Comparison of ENCODE assay signal across 8 cellular contexts in the genomic region with DNA sequence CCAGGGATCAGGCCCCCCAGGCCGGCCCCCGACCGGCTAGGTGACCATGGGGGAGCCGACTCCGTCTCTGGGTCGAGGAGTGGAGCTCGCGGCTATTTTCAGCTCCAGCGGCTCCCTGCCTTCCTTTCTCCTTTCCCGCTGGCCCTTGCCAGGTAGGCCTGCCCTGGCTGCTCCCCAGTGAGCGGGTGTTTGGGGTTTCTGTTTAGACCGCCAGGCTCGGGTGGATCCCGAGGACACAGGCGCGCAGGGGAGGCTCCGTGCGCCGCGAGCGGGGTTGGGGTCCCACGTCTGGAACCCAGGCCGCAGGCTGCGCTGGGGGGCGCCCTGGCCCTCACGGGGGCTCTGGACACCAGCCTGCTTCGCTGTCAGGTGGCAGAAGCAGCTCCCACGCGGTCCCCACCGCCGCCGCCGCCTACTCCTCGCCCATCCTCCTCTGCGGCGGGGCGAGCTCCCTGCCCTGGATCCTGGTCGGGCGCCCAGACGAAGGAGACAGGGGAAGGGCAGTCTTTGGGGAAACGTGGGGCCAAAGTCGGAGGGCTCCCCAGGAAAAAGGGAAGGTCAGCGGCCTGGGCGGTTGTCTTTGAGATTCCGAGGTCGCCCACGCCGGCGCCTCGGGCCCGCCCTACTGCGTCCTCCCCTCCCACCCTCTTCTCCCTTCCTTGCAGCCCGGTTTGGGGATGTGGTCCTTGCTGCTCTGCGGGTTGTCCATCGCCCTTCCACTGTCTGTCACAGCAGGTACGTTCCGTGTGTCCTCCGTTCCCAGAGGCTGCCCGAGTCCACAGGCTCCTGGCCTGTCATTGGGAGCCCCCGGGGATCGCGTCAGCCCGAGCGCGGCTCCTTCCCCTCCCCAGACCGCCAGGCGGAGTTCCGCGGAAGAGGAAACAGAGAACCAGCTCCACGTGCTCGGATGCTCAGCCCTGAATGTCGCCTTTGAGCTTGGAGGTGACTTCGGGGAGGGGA. TPM values are rescaled to one million over a fixed set of nuclear protein-coding genes. Genes with fewer than 3 reads are reported as not detected.
DNase-seq lines count a peak whose midpoint lies in the region; ATAC-seq and TF ChIP-seq lines count a peak whose summit lies in the region.

No MANE protein-coding gene starts in this region.

- peak overlapping the region; percentile 4 for H3K27ac Mint-ChIP-seq in T-helper 17 cell
- no peak overlapping the region for H3K27ac Mint-ChIP-seq in brain

- ATAC-seq in T-helper 17 cell (peak; percentile 93), GM21526 (IDR thresholded peaks at IDR 0.05; ENCODE audit: low FRiP score, unreplicated experiment) (no peak)

- no peaks in the 10 kb centered on the region for H3K27me3 ChIP-seq in kidney epithelial cell (ENCODE audit: control insufficient read depth, insufficient read depth, low read length)

- H3K36me3 Mint-ChIP-seq in T-helper 17 cell (ENCODE audit: low read depth) (peaks cover 3% of the 10 kb centered on the region), brain (no peaks in the 10 kb centered on the region)

- peak overlapping the region; percentile 87 for H3K4me3 Mint-ChIP-seq in T-helper 17 cell
- peak overlapping the region; percentile 67 to 88 (median 81) for H3K4me3 Mint-ChIP-seq in brain

- no peaks in the 10 kb centered on the region for H3K9me3 ChIP-seq in T-helper 17 cell (ENCODE audit: control insufficient read depth, low read length, poor library complexity, severe bottlenecking)

- H3K27me3 Mint-ChIP-seq in T-helper 17 cell (peaks cover 3% of the 10 kb centered on the region), brain (peaks cover 47% of the 10 kb centered on the region)

- H3K9me3 Mint-ChIP-seq in brain = peaks cover 0 to 4% (median 0%) of the 10 kb centered on the region in 5 experiments

- peak overlapping the region; percentile 37 for H3K4me3 ChIP-seq in kidney epithelial cell (ENCODE audit: low read depth, low read length)

- TF ChIP-seq CTCF in AG09319 (IDR thresholded peaks at IDR 0.05; ENCODE audit: low read depth, low read length) (peak; percentile 47), brain (conservative IDR thresholded peaks at IDR 0.05) (peak in 1 of 2 experiments; percentile 18), kidney epithelial cell (IDR thresholded peaks at IDR 0.05; ENCODE audit: insufficient read depth, low read length, poor library complexity, severe bottlenecking) (peak; percentile 36)

- H3K36me3 ChIP-seq in kidney epithelial cell (ENCODE audit: control insufficient read depth, insufficient read depth, low read length) = no peaks in the 10 kb centered on the region

- H3K4me1 Mint-ChIP-seq in T-helper 17 cell (peaks cover 7% of the 10 kb centered on the region), brain (peaks cover 4% of the 10 kb centered on the region)

- DNase-seq in AG09319 (ENCODE audit: extremely low read depth, low read depth) (no peak), T-helper 17 cell (peak; percentile 30 to 38 (median 32)), kidney epithelial cell (ENCODE audit: low read depth) (no peak), islet precursor cell (no peak), SKM-1 (lab: John Stamatoyannopoulos, UW; ENCODE audit: unreplicated experiment) (no peak)
- DNase-seq in stimulated activated CD4-positive, alpha-beta T cell treated with anti-CD3 and anti-CD28 coated beads, Interleukin-12 subunit alpha, Interleukin-12 subunit beta, amount 100 ng/mL, for 24 hours (ENCODE audit: low read depth in 2 of 2) = peak; percentile 33 to 51

RNA-seq across cellular contexts. Expression of gene IL1RL2, which starts 0.6 kb away (rescaled TPM):
- total RNA-seq in T-helper 17 cell = not detected
- 0.14 TPM for polyA plus RNA-seq in brain (ENCODE audit: insufficient read depth, low read depth, low replicate concordance)
- total RNA-seq in kidney epithelial cell = 0.62 and 2.1 TPM in 2 replicates

RNA-seq across cellular contexts. Expression of gene IL1R1, which starts 44.9 kb away (rescaled TPM):
- total RNA-seq in T-helper 17 cell (10 to 100 TPM; 14.3 to 16.5 TPM), kidney epithelial cell (8.7 and 12.9 TPM in 2 replicates)
- polyA plus RNA-seq in brain (ENCODE audit: insufficient read depth, low read depth, low replicate concordance) = 1.7 TPM

Comparison
In these comparisons a context has a peak if more than half of its experiments do, and no peak if none do; other contexts are left out.
1. DNase-seq: peak in T-helper 17 cell (3 of 3) and stimulated activated CD4-positive, alpha-beta T cell treated with anti-CD3 and anti-CD28 coated beads, Interleukin-12 subunit alpha, Interleukin-12 subunit beta, amount 100 ng/mL, for 24 hours (2 of 2); none in AG09319 (single experiment), kidney epithelial cell (single experiment), islet precursor cell (single experiment) and SKM-1 (single experiment).